Comparison of ENCODE assay signal across 8 cellular contexts in genomic region chr2:15311201-15311882, GRCh38.
DNase-seq lines count a peak whose midpoint lies in the region; ATAC-seq and TF ChIP-seq lines count a peak whose summit lies in the region.

No MANE protein-coding gene starts in this region.

- ATAC-seq in HG02588 (IDR thresholded peaks at IDR 0.05; ENCODE audit: unreplicated experiment), result peak; percentile 44
- ATAC-seq in natural killer cell, result peak; percentile 52 to 76 (median 74)
- ATAC-seq in Right ventricle myocardium superior (ENCODE audit: poor library complexity), result no peak

- peaks cover 67% of the 10 kb centered on the region for H3K36me3 Mint-ChIP-seq in activated CD4-positive, alpha-beta memory T cell treated with anti-CD3 and anti-CD28 coated beads, Interleukin-2, amount 10 ng/mL, durations not matched to agents 7 days and 5 days (ENCODE audit: low read depth)
- peaks cover 60% of the 10 kb centered on the region for H3K36me3 Mint-ChIP-seq in activated CD4-positive, alpha-beta memory T cell treated with anti-CD3 and anti-CD28 coated beads for 36 hours
- peaks cover 9% of the 10 kb centered on the region for H3K36me3 Mint-ChIP-seq in natural killer cell

- TF ChIP-seq CTCF in natural killer cell (IDR thresholded peaks at IDR 0.05), result no peak

- intact Hi-C loops in activated CD4-positive, alpha-beta memory T cell treated with anti-CD3 and anti-CD28 coated beads for 36 hours (cut with micrococcal nuclease), result loop anchor here (10.0 kb wide), 2 partner anchors 137 to 253 kb away; partner anchors contain the start of gene NBAS
- intact Hi-C loops in natural killer cell (cut with micrococcal nuclease), result no loop called here
- intact Hi-C loops in Right ventricle myocardium superior (cut with DNase I), result no loop called here

- H3K4me3 Mint-ChIP-seq in activated CD4-positive, alpha-beta memory T cell treated with anti-CD3 and anti-CD28 coated beads, Interleukin-2, amount 10 ng/mL, durations not matched to agents 7 days and 5 days, result peak overlapping the region; percentile 27
- H3K4me3 Mint-ChIP-seq in activated CD4-positive, alpha-beta memory T cell treated with anti-CD3 and anti-CD28 coated beads for 36 hours, result no peak overlapping the region
- H3K4me3 Mint-ChIP-seq in natural killer cell, result peak overlapping the region; percentile 65

- peaks cover 69% of the 10 kb centered on the region for H3K4me1 Mint-ChIP-seq in activated CD4-positive, alpha-beta memory T cell treated with anti-CD3 and anti-CD28 coated beads, Interleukin-2, amount 10 ng/mL, durations not matched to agents 7 days and 5 days
- peaks cover 21% of the 10 kb centered on the region for H3K4me1 Mint-ChIP-seq in activated CD4-positive, alpha-beta memory T cell treated with anti-CD3 and anti-CD28 coated beads for 36 hours (ENCODE audit: low read depth)
- peaks cover 57 to 72% of the 10 kb centered on the region in 2 donors for H3K4me1 Mint-ChIP-seq in natural killer cell

- H3K27me3 Mint-ChIP-seq in activated CD4-positive, alpha-beta memory T cell treated with anti-CD3 and anti-CD28 coated beads, Interleukin-2, amount 10 ng/mL, durations not matched to agents 7 days and 5 days, result no peaks in the 10 kb centered on the region
- no peaks in the 10 kb centered on the region for H3K27me3 Mint-ChIP-seq in activated CD4-positive, alpha-beta memory T cell treated with anti-CD3 and anti-CD28 coated beads for 36 hours
- H3K27me3 Mint-ChIP-seq in natural killer cell (ENCODE audit: low read depth in 2 of 2), result no peaks in the 10 kb centered on the region

- H3K27ac Mint-ChIP-seq in activated CD4-positive, alpha-beta memory T cell treated with anti-CD3 and anti-CD28 coated beads, Interleukin-2, amount 10 ng/mL, durations not matched to agents 7 days and 5 days, result peak overlapping the region; percentile 96
- no peak overlapping the region for H3K27ac Mint-ChIP-seq in activated CD4-positive, alpha-beta memory T cell treated with anti-CD3 and anti-CD28 coated beads for 36 hours
- H3K27ac Mint-ChIP-seq in natural killer cell, result peak overlapping the region; percentile 83 to 85

- H3K9me3 Mint-ChIP-seq in activated CD4-positive, alpha-beta memory T cell treated with anti-CD3 and anti-CD28 coated beads, Interleukin-2, amount 10 ng/mL, durations not matched to agents 7 days and 5 days, result peaks cover 15% of the 10 kb centered on the region
- H3K9me3 Mint-ChIP-seq in activated CD4-positive, alpha-beta memory T cell treated with anti-CD3 and anti-CD28 coated beads for 36 hours, result peaks cover 4% of the 10 kb centered on the region
- no peaks in the 10 kb centered on the region for H3K9me3 Mint-ChIP-seq in natural killer cell

- POLR2A ChIA-PET in activated CD4-positive, alpha-beta memory T cell treated with anti-CD3 and anti-CD28 coated beads, Interleukin-2, amount 10 ng/mL, durations not matched to agents 7 days and 5 days (lab: Charles Lee), result interaction anchor here (0.9 to 1.0 kb wide), 2 partner anchors 11 to 185 kb away, joined by 3 to 7 read pairs; no protein-coding TSS in a partner anchor
- POLR2A ChIA-PET in activated CD4-positive, alpha-beta memory T cell treated with anti-CD3 and anti-CD28 coated beads for 36 hours (lab: Charles Lee), result no interaction called here

- DNase-seq in activated CD4-positive, alpha-beta memory T cell treated with anti-CD3 and anti-CD28 coated beads, Interleukin-2, amount 10 ng/mL, durations not matched to agents 7 days and 5 days, result no peak
- no peak for DNase-seq in activated CD4-positive, alpha-beta memory T cell treated with anti-CD3 and anti-CD28 coated beads for 36 hours
- DNase-seq in Kasumi-1 (lab: John Stamatoyannopoulos, UW), result peak; percentile 39 to 53
- no peak for DNase-seq in natural killer cell
- DNase-seq in NCI-H2107 (lab: John Stamatoyannopoulos, UW), result no peak
- DNase-seq in COLO668 (lab: John Stamatoyannopoulos, UW; ENCODE audit: unreplicated experiment), result no peak
- no peak for DNase-seq in Right ventricle myocardium superior

- CTCF ChIA-PET in activated CD4-positive, alpha-beta memory T cell treated with anti-CD3 and anti-CD28 coated beads, Interleukin-2, amount 10 ng/mL, durations not matched to agents 7 days and 5 days (lab: Charles Lee), result interaction anchor here (1.0 kb wide), 1 partner anchor 14 kb away, joined by 3 read pairs; no protein-coding TSS in a partner anchor
- CTCF ChIA-PET in activated CD4-positive, alpha-beta memory T cell treated with anti-CD3 and anti-CD28 coated beads for 36 hours (lab: Charles Lee), result no interaction called here

Comparison
In these comparisons a context has a peak if more than half of its experiments do, and no peak if none do; other contexts are left out.
1. DNase-seq: peak in Kasumi-1 (2 of 2); none in activated CD4-positive, alpha-beta memory T cell treated with anti-CD3 and anti-CD28 coated beads, Interleukin-2, amount 10 ng/mL, durations not matched to agents 7 days and 5 days (single experiment), activated CD4-positive, alpha-beta memory T cell treated with anti-CD3 and anti-CD28 coated beads for 36 hours (single experiment), natural killer cell (single experiment), NCI-H2107 (single experiment), COLO668 (single experiment) and Right ventricle myocardium superior (single experiment).